23 cellular contexts compared by ENCODE assay signal in the genomic region with DNA sequence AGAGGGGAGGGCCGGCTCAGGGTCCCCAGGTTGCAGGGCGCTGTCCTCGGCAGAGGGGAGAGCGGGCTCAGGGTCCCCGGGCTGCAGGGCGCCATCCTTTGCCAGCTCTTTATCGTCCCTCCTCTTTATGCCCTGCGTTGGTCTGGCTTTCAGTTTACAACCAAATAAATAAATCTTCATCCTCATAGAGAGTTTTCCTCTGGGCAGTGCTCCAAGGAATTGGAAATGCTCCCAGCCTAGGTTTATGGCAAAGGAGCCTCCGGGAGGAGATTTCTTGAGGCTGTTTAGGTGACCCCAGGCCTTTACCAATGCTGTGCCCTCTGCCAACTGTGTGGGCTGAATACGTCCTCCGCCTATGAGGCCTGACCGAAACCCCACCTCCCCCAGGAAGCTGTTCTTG.
DNase-seq lines count a peak whose midpoint lies in the region; ATAC-seq and TF ChIP-seq lines count a peak whose summit lies in the region.
"Had no signal": no experiment of that assay in that cellular context is flagged by ENCODE, and none has a peak within 500 bp of the region (broad histone marks: within the 10 kb centered on the region; RNA-seq: fewer than 3 reads in every experiment).

No MANE protein-coding gene starts in this region.

- peak overlapping the region in 2 of 3 experiments; percentile 33 to 60 for H3K27ac Mint-ChIP-seq in nephron
- H3K27ac Mint-ChIP-seq: activated CD4-positive, alpha-beta T cell treated with anti-CD3 and anti-CD28 coated beads for 36 hours; mesothelial cell of epicardium had no signal

- H3K27me3 ChIP-seq in MG63 (no peaks in the 10 kb centered on the region), esophagus squamous epithelium (no peaks in the 10 kb centered on the region), upper lobe of left lung (no peaks in the 10 kb centered on the region)
- H3K27me3 ChIP-seq: BLaER1 treated with 17β-estradiol and CSF1 and Interleukin-3, amounts not matched to agents 10 nM and 100 nM; hepatocyte; Peyer's patch had no signal

- no peak overlapping the region for H3K4me3 Mint-ChIP-seq in nephron
- H3K4me3 Mint-ChIP-seq: activated CD4-positive, alpha-beta T cell treated with anti-CD3 and anti-CD28 coated beads for 36 hours; mesothelial cell of epicardium had no signal

- 47 to 53% methylated on average over 6 to 12 of the region's 12 CpGs for WGBS in esophagus squamous epithelium, 2 donors
- WGBS in upper lobe of left lung, 2 donors: 58 to 67% methylated on average over 5 to 12 of the region's 12 CpGs

- ATAC-seq in upper lobe of left lung (ENCODE audit: low FRiP score in 2 of 2) (peak in 1 of 2 donors; percentile 20), HG03135 (IDR thresholded peaks at IDR 0.05; ENCODE audit: unreplicated experiment) (no peak)
- ATAC-seq: activated CD4-positive, alpha-beta T cell treated with anti-CD3 and anti-CD28 coated beads for 36 hours had no signal

- intact Hi-C loops in esophagus squamous epithelium (cut with DNase I): no loop called here

- no peak for TF ChIP-seq EP300 in upper lobe of left lung (IDR thresholded peaks at IDR 0.05)

- H3K9me3 ChIP-seq in MG63: no peaks in the 10 kb centered on the region
- H3K9me3 ChIP-seq in esophagus squamous epithelium: no peaks in the 10 kb centered on the region
- no peaks in the 10 kb centered on the region for H3K9me3 ChIP-seq in upper lobe of left lung
- H3K9me3 ChIP-seq: Peyer's patch, SK-N-SH had no signal

- H3K4me3 ChIP-seq in MG63 (peak overlapping the region; percentile 31; the same call in 1 of the 2 replicates), esophagus squamous epithelium (peak overlapping the region in 3 of 4 donors; percentile 13 to 42 (median 14)), upper lobe of left lung (peak overlapping the region in 3 of 4 donors; percentile 2 to 31 (median 29))
- H3K4me3 ChIP-seq: BLaER1 treated with 17β-estradiol and CSF1 and Interleukin-3, amounts not matched to agents 10 nM and 100 nM; hepatocyte had no signal

- peaks cover 21% of the 10 kb centered on the region for H3K4me1 Mint-ChIP-seq in nephron
- H3K4me1 Mint-ChIP-seq: activated CD4-positive, alpha-beta T cell treated with anti-CD3 and anti-CD28 coated beads for 36 hours; mesothelial cell of epicardium had no signal

- H3K4me1 ChIP-seq in esophagus squamous epithelium (peaks cover 0 to 9% (median 4%) of the 10 kb centered on the region in 3 donors), upper lobe of left lung (peaks cover 0 to 9% (median 5%) of the 10 kb centered on the region in 4 donors)

- H3K36me3 ChIP-seq in MG63 (no peaks in the 10 kb centered on the region), esophagus squamous epithelium (no peaks in the 10 kb centered on the region), upper lobe of left lung (no peaks in the 10 kb centered on the region)
- H3K36me3 ChIP-seq: BLaER1 treated with 17β-estradiol and CSF1 and Interleukin-3, amounts not matched to agents 10 nM and 100 nM; Peyer's patch had no signal

- no peak for TF ChIP-seq POLR2A in esophagus squamous epithelium (IDR thresholded peaks at IDR 0.05)
- TF ChIP-seq POLR2A in upper lobe of left lung (IDR thresholded peaks at IDR 0.05): no peak

- DNase-seq in MG63 (peak; percentile 72), esophagus squamous epithelium (lab: John Stamatoyannopoulos, UW) (no peak), upper lobe of left lung (no peak), COLO668 (lab: John Stamatoyannopoulos, UW; ENCODE audit: unreplicated experiment) (no peak), caudate nucleus (lab: John Stamatoyannopoulos, UW) (no peak)
- DNase-seq in effector CD8-positive, alpha-beta T cell (lab: John Stamatoyannopoulos, UW): no peak
- DNase-seq: activated CD4-positive, alpha-beta T cell treated with anti-CD3 and anti-CD28 coated beads for 36 hours; activated CD8-positive, alpha-beta memory T cell treated with anti-CD3 and anti-CD28 coated beads, Interleukin-2, amount 50 U/mL, for 48 hours; dermis blood vessel endothelial cell; DMS153; KBM-7; NCI-H1105 treated with DMSO at 0.1 percent for 48 hours; NCI-H2171; NCI-H82; nucleus accumbens; Peyer's patch; SK-N-SH had no signal

- no peaks in the 10 kb centered on the region for H3K36me3 Mint-ChIP-seq in nephron (ENCODE audit: low read depth)
- H3K36me3 Mint-ChIP-seq: mesothelial cell of epicardium had no signal

- H3K27me3 Mint-ChIP-seq in nephron (ENCODE audit: low read depth): peaks cover 24% of the 10 kb centered on the region
- H3K27me3 Mint-ChIP-seq: activated CD4-positive, alpha-beta T cell treated with anti-CD3 and anti-CD28 coated beads for 36 hours had no signal

- H3K27ac ChIP-seq in esophagus squamous epithelium (no peak overlapping the region), upper lobe of left lung (no peak overlapping the region), caudate nucleus (ENCODE audit: low read depth, low read length) (no peak overlapping the region)
- H3K27ac ChIP-seq: BLaER1 treated with 17β-estradiol and CSF1 and Interleukin-3, amounts not matched to agents 10 nM and 100 nM; epithelial cell of prostate; hepatocyte; Peyer's patch had no signal

- no peaks in the 10 kb centered on the region for H3K9me3 Mint-ChIP-seq in nephron
- H3K9me3 Mint-ChIP-seq: mesothelial cell of epicardium had no signal

- no peak for TF ChIP-seq CTCF in esophagus squamous epithelium (IDR thresholded peaks at IDR 0.05)
- TF ChIP-seq CTCF in nephron (IDR thresholded peaks at IDR 0.05; ENCODE audit: unreplicated experiment in 3 of 3): no peak
- no peak for TF ChIP-seq CTCF in upper lobe of left lung (IDR thresholded peaks at IDR 0.05)
